8 cellular contexts compared by ENCODE assay signal in the genomic region with DNA sequence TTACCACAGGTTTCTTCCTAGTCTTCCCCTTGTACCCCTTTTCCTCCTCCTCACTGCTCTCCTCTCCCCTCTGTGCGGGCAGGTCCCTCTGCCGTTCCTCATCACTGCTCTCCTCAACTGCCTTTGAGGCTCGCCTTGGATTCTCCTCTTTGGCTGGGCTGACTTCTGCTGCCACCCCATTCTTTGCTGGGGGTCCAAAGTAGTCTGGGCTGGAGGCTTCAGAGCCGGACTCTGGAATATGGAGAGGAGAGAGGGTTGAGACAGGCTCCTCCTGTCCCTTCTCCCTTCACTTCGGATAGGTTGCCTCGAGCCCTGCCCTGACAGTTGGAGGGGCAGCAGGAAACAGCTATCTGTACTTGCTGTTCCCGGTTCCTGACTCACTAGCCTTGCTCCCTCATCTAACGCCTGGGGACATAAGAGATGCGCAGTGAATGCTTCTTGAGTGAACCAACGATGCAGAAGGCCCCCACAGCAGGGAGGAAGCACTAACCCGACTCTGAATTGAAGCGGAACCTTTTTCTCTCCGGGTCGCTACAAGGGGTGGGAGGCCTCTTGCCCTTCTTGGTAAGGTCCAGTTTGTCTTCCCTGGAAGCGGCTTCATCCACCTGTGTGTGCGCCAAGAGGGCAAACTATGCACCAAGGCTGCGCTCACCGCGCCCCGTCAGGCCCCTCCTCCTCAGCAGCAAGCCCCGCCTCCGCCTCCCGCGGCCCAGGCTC. TPM values are rescaled to one million over a fixed set of nuclear protein-coding genes. Genes with fewer than 3 reads are reported as not detected.
DNase-seq lines count a peak whose midpoint lies in the region; ATAC-seq and TF ChIP-seq lines count a peak whose summit lies in the region.

No MANE protein-coding gene starts in this region.

- TF ChIP-seq EP300 in esophagus muscularis mucosa (IDR thresholded peaks at IDR 0.05): no peak

- intact Hi-C loops in esophagus muscularis mucosa (cut with DNase I): loop anchor here (10.0 kb wide), 1 partner anchor 200 kb away; the partner anchor contains the start of gene KIF22

- POLR2A ChIA-PET in AG04449 (lab: Yijun Ruan, JAX): interaction anchor here (1.1 to 2.9 kb wide), 3 partner anchors 9 to 21 kb away, joined by 3 to 18 read pairs (median 4); partner anchors contain the start of gene TAOK2

- no peaks in the 10 kb centered on the region for H3K27me3 ChIP-seq in esophagus muscularis mucosa

- no peak for TF ChIP-seq POLR2A in esophagus muscularis mucosa (IDR thresholded peaks at IDR 0.05; ENCODE audit: low read depth)

- peaks cover 12 to 66% (median 51%) of the 10 kb centered on the region in 4 donors for H3K36me3 ChIP-seq in esophagus muscularis mucosa

- peaks cover 27% of the 10 kb centered on the region for H3K36me3 Mint-ChIP-seq in nephron (ENCODE audit: low read depth)

- H3K4me1 Mint-ChIP-seq in nephron: peaks cover 24% of the 10 kb centered on the region

- H3K9me3 ChIP-seq in esophagus muscularis mucosa: no peaks in the 10 kb centered on the region

- H3K27me3 Mint-ChIP-seq in nephron (ENCODE audit: low read depth): no peaks in the 10 kb centered on the region

- 8% methylated on average over 23 of the region's 24 CpGs for WGBS in esophagus muscularis mucosa

- peak overlapping the region; percentile 96 to 99 (median 96) for H3K27ac ChIP-seq in esophagus muscularis mucosa (replicated peaks in 1 of 4)
- peak overlapping the region; percentile 90 for H3K27ac ChIP-seq in temporal lobe (ENCODE audit: low read depth, low read length)

- peak; percentile 24 for ATAC-seq in GM18873 (IDR thresholded peaks at IDR 0.05; ENCODE audit: low FRiP score, unreplicated experiment)
- peak; percentile 31 for ATAC-seq in HG03432 (IDR thresholded peaks at IDR 0.05; ENCODE audit: unreplicated experiment)

- CTCF ChIA-PET in AG04449 (lab: Yijun Ruan, JAX): interaction anchor here (1.0 to 3.3 kb wide), 3 partner anchors 11 to 37 kb away, joined by 3 to 23 read pairs (median 4); partner anchors contain the start of gene TLCD3B

- H3K4me3 Mint-ChIP-seq in nephron: peak overlapping the region; percentile 98

- no peaks in the 10 kb centered on the region for H3K9me3 Mint-ChIP-seq in nephron

- H3K4me3 ChIP-seq in AG04449 (ENCODE audit: low read depth, low read length) (peak overlapping the region; percentile 93), esophagus muscularis mucosa (peak overlapping the region; percentile 83 to 91 (median 87))

- H3K4me1 ChIP-seq in esophagus muscularis mucosa: peaks cover 24 to 33% (median 27%) of the 10 kb centered on the region in 4 donors

- H3K27ac Mint-ChIP-seq in nephron: peak overlapping the region; percentile 19 to 92 (median 92)

- TF ChIP-seq CTCF in AG04449 (IDR thresholded peaks at IDR 0.05; ENCODE audit: insufficient read depth, low read length, missing control alignments) (no peak), esophagus muscularis mucosa (IDR thresholded peaks at IDR 0.05) (no peak), nephron (IDR thresholded peaks at IDR 0.05; ENCODE audit: unreplicated experiment in 3 of 3) (no peak)

- DNase-seq in AG04449 (ENCODE audit: low read depth, low spot score) (no peak), esophagus muscularis mucosa (ENCODE audit: extremely low spot score) (no peak), HK-2 (ENCODE audit: unreplicated experiment) (no peak)
- peak; percentile 85 for DNase-seq in activated CD4-positive, alpha-beta T cell treated with anti-CD3 and anti-CD28 coated beads for 48 hours

RNA-seq across cellular contexts. Expression of gene HIRIP3, which starts 0.6 kb away (rescaled TPM):
- total RNA-seq in esophagus muscularis mucosa (10 to 100 TPM; 20.8 to 39.4 (median 22.1) TPM), temporal lobe (17.5 TPM)

RNA-seq across cellular contexts. Expression of gene INO80E, which starts 1.3 kb away (rescaled TPM):
- 10 to 100 TPM; 38.2 to 58.1 (median 43.5) TPM for total RNA-seq in esophagus muscularis mucosa
- 23.4 TPM for total RNA-seq in temporal lobe

RNA-seq across cellular contexts. Expression of gene DOC2A, which starts 16.1 kb away (rescaled TPM):
- under 1 TPM in 2 of 4 donors, not detected in 2; 0.50 to 0.83 TPM for total RNA-seq in esophagus muscularis mucosa
- total RNA-seq in temporal lobe: 13.5 TPM

RNA-seq across cellular contexts. Expression of gene TAOK2, which starts 21.1 kb away (rescaled TPM):
- total RNA-seq in esophagus muscularis mucosa (10 to 100 TPM; 40.9 to 63.6 (median 51.4) TPM), temporal lobe (42.0 TPM)

RNA-seq across cellular contexts. Expression of gene C16orf92, which starts 28.2 kb away (rescaled TPM):
- not detected for total RNA-seq in esophagus muscularis mucosa
- total RNA-seq in temporal lobe: not detected
